Comparison of ENCODE assay signal across 24 cellular contexts in genomic region chr15:47003568-47003967, GRCh38.
DNase-seq lines count a peak whose midpoint lies in the region; ATAC-seq, FAIRE-seq and TF ChIP-seq lines count a peak whose summit lies in the region.
"Had no signal": no experiment of that assay in that cellular context is flagged by ENCODE, and none has a peak within 500 bp of the region (broad histone marks: within the 10 kb centered on the region; RNA-seq: fewer than 3 reads in every experiment).

No MANE protein-coding gene starts in this region.

- no peak overlapping the region for H2BK15ac ChIP-seq in mesendoderm (replicated peaks; ENCODE audit: low read depth)

- H3K79me2 ChIP-seq in SK-N-SH (ENCODE audit: insufficient read depth) (no peaks in the 10 kb centered on the region), mesendoderm (ENCODE audit: control insufficient read depth, insufficient read depth, low read length) (no peaks in the 10 kb centered on the region)

- H3K56ac ChIP-seq in mesendoderm (ENCODE audit: low read length): no peak overlapping the region

- H3K9me2 ChIP-seq in SK-N-SH: no peaks in the 10 kb centered on the region

- no peak overlapping the region for H4K8ac ChIP-seq in mesendoderm (ENCODE audit: low read depth, low read length)

- TF ChIP-seq EP300 in SK-N-SH (IDR thresholded peaks at IDR 0.05; ENCODE audit: borderline replicate concordance in 1 of 2, low read depth in 1 of 2, low read length in 1 of 2): no peak

- peak overlapping the region; percentile 78 for H3K27ac Mint-ChIP-seq in progenitor cell of endocrine pancreas
- H3K27ac Mint-ChIP-seq: CD14-positive monocyte; CD4-positive, alpha-beta T cell; CD8-positive, alpha-beta memory T cell; H9 had no signal

- H4K5ac ChIP-seq in mesendoderm (ENCODE audit: low read length): no peak overlapping the region

- no peak overlapping the region for H3K4ac ChIP-seq in mesendoderm (ENCODE audit: low read depth, low read length)

- H3F3A ChIP-seq in SK-N-SH (replicated peaks; ENCODE audit: insufficient read depth): no peaks in the 10 kb centered on the region

- no peak overlapping the region for H2AK5ac ChIP-seq in mesendoderm (ENCODE audit: low read length)

- no peak overlapping the region for H3K18ac ChIP-seq in mesendoderm (ENCODE audit: low read length)

- peaks cover 31% of the 10 kb centered on the region for H3K9me3 Mint-ChIP-seq in progenitor cell of endocrine pancreas (ENCODE audit: low read depth)

- H3K9ac ChIP-seq in SK-N-SH (no peak overlapping the region), mesendoderm (ENCODE audit: low read length) (no peak overlapping the region)
- H3K9ac ChIP-seq: BLaER1 treated with 17β-estradiol and CSF1 and Interleukin-3, amounts not matched to agents 10 nM and 100 nM had no signal

- no peak for ATAC-seq in SK-N-SH treated with all-trans-retinoic acid at 6 μM for 48 hours
- ATAC-seq: A549, HCT116 had no signal

- peak overlapping the region in 1 of 2 experiments; percentile 69; a peak in 2 of 4 replicates for H3K27ac ChIP-seq in SK-N-SH (ENCODE audit: low read depth in 2 of 2, low read length in 1 of 2)
- H3K27ac ChIP-seq in mesendoderm (ENCODE audit: low read depth, low read length): no peak overlapping the region
- H3K27ac ChIP-seq: A549; BLaER1 treated with 17β-estradiol and CSF1 and Interleukin-3, amounts not matched to agents 10 nM and 100 nM had no signal

- H3K27me3 ChIP-seq in SK-N-SH (ENCODE audit: insufficient read depth) (no peaks in the 10 kb centered on the region), mesendoderm (ENCODE audit: insufficient read depth, low read length, poor library complexity) (no peaks in the 10 kb centered on the region)
- H3K27me3 ChIP-seq: BE2C; BLaER1 treated with 17β-estradiol and CSF1 and Interleukin-3, amounts not matched to agents 10 nM and 100 nM had no signal

- no peak overlapping the region for H2AFZ ChIP-seq in SK-N-SH (ENCODE audit: low read depth)

- H4K20me1 ChIP-seq in SK-N-SH (ENCODE audit: insufficient read depth): no peaks in the 10 kb centered on the region
- H4K20me1 ChIP-seq: BLaER1 treated with 17β-estradiol and CSF1 and Interleukin-3, amounts not matched to agents 10 nM and 100 nM had no signal

- CTCF ChIA-PET in SK-N-SH (lab: Yijun Ruan, JAX): interaction anchor here (1.4 kb wide), 1 partner anchor 24 kb away, joined by 4 read pairs; no protein-coding TSS in a partner anchor

- no peak overlapping the region for H3K23ac ChIP-seq in mesendoderm (ENCODE audit: low read length)

- H3K4me1 Mint-ChIP-seq in progenitor cell of endocrine pancreas (ENCODE audit: low read depth): peaks cover 7% of the 10 kb centered on the region
- H3K4me1 Mint-ChIP-seq: CD14-positive monocyte; CD8-positive, alpha-beta memory T cell; H9 had no signal

- H3K36me3 ChIP-seq in SK-N-SH (replicated peaks in 1 of 2; ENCODE audit: control insufficient read depth in 1 of 2, insufficient read depth in 2 of 2, low read length in 1 of 2) (no peaks in the 10 kb centered on the region), mesendoderm (ENCODE audit: control insufficient read depth, insufficient read depth, low read length) (no peaks in the 10 kb centered on the region)
- H3K36me3 ChIP-seq: BE2C; BLaER1 treated with 17β-estradiol and CSF1 and Interleukin-3, amounts not matched to agents 10 nM and 100 nM had no signal

- H2BK120ac ChIP-seq in mesendoderm (ENCODE audit: low read depth, low read length): no peak overlapping the region

- peaks cover 4% of the 10 kb centered on the region; the same call in 1 of the 2 replicates for H3K9me3 ChIP-seq in SK-N-SH
- H3K9me3 ChIP-seq: A549, BE2C had no signal

- H3K4me1 ChIP-seq in SK-N-SH (ENCODE audit: control insufficient read depth in 1 of 2, insufficient read depth in 2 of 2, low read depth in 1 of 2, low read length in 1 of 2): no peaks in the 10 kb centered on the region
- no peaks in the 10 kb centered on the region for H3K4me1 ChIP-seq in mesendoderm (ENCODE audit: control insufficient read depth, low read depth, low read length)
- H3K4me1 ChIP-seq: A549; BE2C; BLaER1 treated with 17β-estradiol and CSF1 and Interleukin-3, amounts not matched to agents 10 nM and 100 nM had no signal

- H3K36me3 Mint-ChIP-seq in progenitor cell of endocrine pancreas (ENCODE audit: insufficient read depth): peaks cover 10% of the 10 kb centered on the region
- H3K36me3 Mint-ChIP-seq: CD14-positive monocyte; CD8-positive, alpha-beta memory T cell had no signal

- no peaks in the 10 kb centered on the region for H3K27me3 Mint-ChIP-seq in progenitor cell of endocrine pancreas
- H3K27me3 Mint-ChIP-seq: CD4-positive, alpha-beta T cell; CD8-positive, alpha-beta memory T cell had no signal

- no peak overlapping the region for H2BK5ac ChIP-seq in mesendoderm (ENCODE audit: low read length)

- TF ChIP-seq CTCF in SK-N-SH (IDR thresholded peaks at IDR 0.05): no peak
- TF ChIP-seq CTCF in progenitor cell of endocrine pancreas (IDR thresholded peaks at IDR 0.05; ENCODE audit: unreplicated experiment): no peak

- H3K4me3 Mint-ChIP-seq in progenitor cell of endocrine pancreas (ENCODE audit: low read depth): peak overlapping the region; percentile 40
- H3K4me3 Mint-ChIP-seq: CD14-positive monocyte; CD4-positive, alpha-beta T cell; CD8-positive, alpha-beta memory T cell; H9 had no signal

- FAIRE-seq in urothelium cell line (lab: Jason Lieb, UNC): no peak
- FAIRE-seq: A549, G401.6, GM12892 had no signal

- H3K79me1 ChIP-seq in mesendoderm (ENCODE audit: low read length): no peaks in the 10 kb centered on the region

- POLR2A ChIA-PET in SK-N-SH (lab: Yijun Ruan, JAX): no interaction called here

- TF ChIP-seq RAD21 in SK-N-SH (IDR thresholded peaks at IDR 0.05; ENCODE audit: low read length): no peak

- WGBS in SK-N-SH (ENCODE audit: low lambda C conversion rate): 0% methylated on average over 1 of the region's 1 CpG
- WGBS in mesendoderm (ENCODE audit: extremely low coverage, insufficient coverage, low lambda C conversion rate): no CpG with 5 or more reads among the region's 1 CpG

- no peak overlapping the region for H3K4me3 ChIP-seq in SK-N-SH (ENCODE audit: low read depth in 2 of 2, low read length in 1 of 2)
- no peak overlapping the region for H3K4me3 ChIP-seq in mesendoderm (ENCODE audit: low read length)
- H3K4me3 ChIP-seq: A549; BLaER1 treated with 17β-estradiol and CSF1 and Interleukin-3, amounts not matched to agents 10 nM and 100 nM had no signal

- DNase-seq in SK-N-SH (peak; percentile 15), ELF-1 (ENCODE audit: low read depth, low spot score) (peak; percentile 14), mesendoderm (peak; percentile 53), progenitor cell of endocrine pancreas (ENCODE audit: low spot score, unreplicated experiment) (no peak), NCI-H510A (lab: John Stamatoyannopoulos, UW) (no peak), urothelium cell line (ENCODE audit: low spot score) (no peak)
- DNase-seq in stimulated activated CD4-positive, alpha-beta T cell treated with anti-CD3 and anti-CD28 coated beads, Interleukin-15, amount 100 ng/mL, for 24 hours: no peak
- DNase-seq: 8988T; ACHN; AML-193; BE2C; Calu3; CD4-positive, alpha-beta T cell; CD8-positive, alpha-beta memory T cell; DMS53; DMS79 treated with DMSO at 0.1 percent for 48 hours; H9 had no signal

- H3K4me2 ChIP-seq in SK-N-SH (no peak overlapping the region), mesendoderm (ENCODE audit: low read length) (no peak overlapping the region)
- H3K4me2 ChIP-seq: A549; BLaER1 treated with 17β-estradiol and CSF1 and Interleukin-3, amounts not matched to agents 10 nM and 100 nM had no signal

TF ChIP-seq in SK-N-SH, 30 proteins besides CTCF, POLR2A, EP300 and RAD21:
- no peak for TF ChIP-seq CHD2 (IDR thresholded peaks at IDR 0.05; ENCODE audit: low read length, partially characterized antibody)
- TF ChIP-seq GATA2 (CRISPR knock-in tag; IDR thresholded peaks at IDR 0.05): peak; percentile 54
- no peak for TF ChIP-seq USF1 (IDR thresholded peaks at IDR 0.05; ENCODE audit: borderline replicate concordance, low read depth)

TF ChIP-seq in SK-N-SH treated with all-trans-retinoic acid at 6 μM for 48 hours, 23 proteins besides CTCF, POLR2A, EP300 and RAD21 (continues in another document):
- TF ChIP-seq, protein P1, sequence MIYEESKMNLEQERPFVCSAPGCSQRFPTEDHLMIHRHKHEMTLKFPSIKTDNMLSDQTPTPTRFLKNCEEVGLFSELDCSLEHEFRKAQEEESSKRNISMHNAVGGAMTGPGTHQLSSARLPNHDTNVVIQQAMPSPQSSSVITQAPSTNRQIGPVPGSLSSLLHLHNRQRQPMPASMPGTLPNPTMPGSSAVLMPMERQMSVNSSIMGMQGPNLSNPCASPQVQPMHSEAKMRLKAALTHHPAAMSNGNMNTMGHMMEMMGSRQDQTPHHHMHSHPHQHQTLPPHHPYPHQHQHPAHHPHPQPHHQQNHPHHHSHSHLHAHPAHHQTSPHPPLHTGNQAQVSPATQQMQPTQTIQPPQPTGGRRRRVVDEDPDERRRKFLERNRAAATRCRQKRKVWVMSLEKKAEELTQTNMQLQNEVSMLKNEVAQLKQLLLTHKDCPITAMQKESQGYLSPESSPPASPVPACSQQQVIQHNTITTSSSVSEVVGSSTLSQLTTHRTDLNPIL (CRISPR knock-in tag; IDR thresholded peaks at IDR 0.05; ENCODE audit: low read depth): no peak
- TF ChIP-seq PATZ1 (CRISPR knock-in tag; IDR thresholded peaks at IDR 0.05; ENCODE audit: borderline replicate concordance) (no peak), ZC3H10 (CRISPR knock-in tag; IDR thresholded peaks at IDR 0.05) (no peak), CSDC2 (CRISPR knock-in tag; IDR thresholded peaks at IDR 0.05) (no peak), ISL1 (CRISPR knock-in tag; IDR thresholded peaks at IDR 0.05) (no peak), ZFP3 (CRISPR knock-in tag; IDR thresholded peaks at IDR 0.05) (no peak), ZNF565 (CRISPR knock-in tag; conservative IDR thresholded peaks at IDR 0.05; ENCODE audit: low read depth) (no peak), GLIS3 (CRISPR knock-in tag; IDR thresholded peaks at IDR 0.05) (no peak), PPARA (CRISPR knock-in tag; IDR thresholded peaks at IDR 0.05; ENCODE audit: borderline replicate concordance) (no peak), ZNF70 (CRISPR knock-in tag; IDR thresholded peaks at IDR 0.05) (no peak), ZFP30 (CRISPR knock-in tag; IDR thresholded peaks at IDR 0.05) (no peak)

Comparison
In these comparisons a context has a peak if more than half of its experiments do, and no peak if none do; other contexts are left out.
1. DNase-seq: peak in SK-N-SH (single experiment), ELF-1 (single experiment) and mesendoderm (single experiment); none in progenitor cell of endocrine pancreas (single experiment), NCI-H510A (single experiment), stimulated activated CD4-positive, alpha-beta T cell treated with anti-CD3 and anti-CD28 coated beads, Interleukin-15, amount 100 ng/mL, for 24 hours (single experiment) and urothelium cell line (single experiment).